In the genomic region with DNA sequence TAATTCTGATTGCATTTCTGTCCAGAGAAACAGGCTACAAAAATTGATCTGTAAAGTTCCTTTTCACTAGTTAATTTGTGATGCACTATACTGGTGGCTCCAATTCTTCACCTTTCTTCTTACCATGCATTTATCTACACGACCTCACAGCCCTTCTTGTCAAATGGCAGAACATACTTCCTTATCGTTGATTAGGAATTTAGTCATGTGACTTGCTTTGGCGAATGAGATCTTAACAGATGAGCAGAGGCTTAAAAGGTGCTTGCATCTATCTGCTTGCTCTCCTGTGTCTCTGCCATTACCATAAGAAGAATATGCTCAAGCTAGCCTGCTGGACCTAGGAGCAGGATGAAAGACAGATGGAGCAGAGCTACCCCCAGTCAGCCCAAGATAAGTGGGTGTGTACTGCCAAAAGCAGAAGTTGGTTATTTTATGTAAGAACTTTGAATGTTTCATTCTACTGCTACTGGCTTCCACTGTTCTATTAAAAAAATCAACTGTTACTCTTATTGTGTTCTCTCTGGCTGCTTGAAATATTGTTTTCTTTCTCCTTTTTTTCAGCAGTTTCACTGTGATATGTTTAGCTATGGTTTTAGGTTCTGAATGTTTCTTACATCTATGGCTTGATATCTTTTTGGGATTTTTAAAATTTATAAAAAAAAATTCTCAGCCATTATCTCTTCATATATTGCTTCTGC, we compare ENCODE assay signal across 23 cellular contexts. TPM values are rescaled to one million over a fixed set of nuclear protein-coding genes. Genes with fewer than 3 reads are reported as not detected.
"Had no signal": no experiment of that assay in that cellular context is flagged by ENCODE, and none has a peak within 500 bp of the region (broad histone marks: within the 10 kb centered on the region; RNA-seq: fewer than 3 reads in every experiment).

No MANE protein-coding gene starts in this region.

- H3K9me3 ChIP-seq: mucosa of descending colon, neutrophil, testis, upper lobe of right lung, vagina had no signal

- DNase-seq: effector CD4-positive, alpha-beta T cell; endodermal cell; erythroblast; foreskin melanocyte; head of caudate nucleus; kidney glomerular epithelial cell; mucosa of descending colon; naive thymus-derived CD8-positive, alpha-beta T cell; posterior cingulate gyrus; sigmoid colon; stimulated activated CD4-positive, alpha-beta T cell treated with anti-CD3 and anti-CD28 coated beads, Interleukin-2, amount 100 ng/mL, for 24 hours; stimulated activated CD4-positive, alpha-beta T cell treated with anti-CD3 and anti-CD28 coated beads, Interleukin-4, amount 100 ng/mL, for 4 hours; stimulated activated naive B cell treated with anti-CD40 and anti-IgM and Interleukin-4, amounts not matched to agents 10 μg/mL and 1 μg/mL and 100 μg/mL, for 72 hours; stimulated activated naive CD8-positive, alpha-beta T cell treated with anti-CD3 and anti-CD28 coated beads, Interleukin-15, amount 100 ng/mL, for 72 hours; testis; upper lobe of right lung had no signal

- H3K27me3 ChIP-seq: hepatocyte, sigmoid colon, testis, tibial nerve, upper lobe of right lung, vagina had no signal

- H2AFZ ChIP-seq: hepatocyte had no signal

- H3K36me3 ChIP-seq: neutrophil, sigmoid colon, tibial nerve, upper lobe of right lung, vagina had no signal

- ATAC-seq: mucosa of descending colon; naive thymus-derived CD8-positive, alpha-beta T cell; stimulated activated naive B cell treated with anti-CD40 and anti-IgM and Interleukin-4, amounts not matched to agents 10 μg/mL and 1 μg/mL and 100 μg/mL, for 72 hours; stimulated activated naive CD8-positive, alpha-beta T cell treated with anti-CD3 and anti-CD28 coated beads, Interleukin-15, amount 100 ng/mL, for 72 hours; upper lobe of right lung had no signal

- H3K27ac ChIP-seq: hepatocyte, neutrophil, sigmoid colon, skin epidermis, testis, tibial nerve, upper lobe of right lung, vagina had no signal

- FAIRE-seq: endothelial cell of umbilical vein, islet of Langerhans had no signal

- H3K4me1 ChIP-seq: sigmoid colon, testis, tibial nerve, upper lobe of right lung, vagina had no signal

- H3K79me2 ChIP-seq: hepatocyte had no signal

- H3K4me3 ChIP-seq: hepatocyte, mucosa of descending colon, sigmoid colon, skin epidermis, testis, tibial nerve, upper lobe of right lung, vagina had no signal

- H3K4me2 ChIP-seq: hepatocyte had no signal

RNA-seq across cellular contexts. Expression of gene RBM24, which starts 40.2 kb away (rescaled TPM):
- total RNA-seq: naive thymus-derived CD8-positive, alpha-beta T cell had no signal
- polyA plus RNA-seq: naive thymus-derived CD8-positive, alpha-beta T cell had no signal
